22 cellular contexts compared by ENCODE assay signal in the genomic region with DNA sequence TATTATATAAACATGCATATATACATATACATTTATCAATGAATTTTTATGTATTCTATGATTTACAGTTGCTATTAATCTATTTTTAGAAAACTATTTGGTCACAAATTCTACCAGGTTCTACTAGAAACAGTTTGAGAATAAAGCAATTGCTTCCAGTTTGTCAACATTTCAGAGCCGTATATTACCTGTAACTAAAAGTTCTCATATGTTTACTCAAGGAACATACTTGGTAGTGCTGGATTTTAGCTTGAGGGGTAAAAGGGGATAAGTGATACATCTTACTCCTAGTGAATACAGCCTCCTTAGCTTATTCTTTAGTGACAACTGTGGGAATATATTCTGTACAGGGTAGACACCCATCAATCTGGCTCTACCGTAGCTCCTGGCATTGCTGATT.
DNase-seq lines count a peak whose midpoint lies in the region; ATAC-seq, FAIRE-seq and TF ChIP-seq lines count a peak whose summit lies in the region.
"Had no signal": no experiment of that assay in that cellular context is flagged by ENCODE, and none has a peak within 500 bp of the region (broad histone marks: within the 10 kb centered on the region; RNA-seq: fewer than 3 reads in every experiment).

No MANE protein-coding gene starts in this region.

- no peaks in the 10 kb centered on the region for H3K4me1 Mint-ChIP-seq in activated naive CD8-positive, alpha-beta T cell treated with anti-CD3 and anti-CD28 coated beads for 36 hours
- H3K4me1 Mint-ChIP-seq: B cell had no signal

- DNase-seq in LNCaP clone FGC (ENCODE audit: low read depth), result peak; percentile 86
- DNase-seq in pancreas, result no peak
- no peak for DNase-seq in COLO668 (lab: John Stamatoyannopoulos, UW; ENCODE audit: unreplicated experiment)
- DNase-seq in activated naive CD8-positive, alpha-beta T cell treated with anti-CD3 and anti-CD28 coated beads for 36 hours, result no peak
- DNase-seq: AML-193; CD4-positive, alpha-beta T cell; CD8-positive, alpha-beta T cell; COR-L47; DMS 273 treated with DMSO at 0.1 percent for 48 hours; DMS153; DMS53; DMS79; DND-41; EL; GDM1 had no signal

- 52 to 60% methylated on average over 2 of the region's 2 CpGs for WGBS in pancreas, 2 donors

- no peaks in the 10 kb centered on the region for H3K27me3 Mint-ChIP-seq in activated naive CD8-positive, alpha-beta T cell treated with anti-CD3 and anti-CD28 coated beads for 36 hours
- H3K27me3 Mint-ChIP-seq: B cell; CD4-positive, alpha-beta T cell had no signal

- H3K4me3 ChIP-seq in LNCaP clone FGC (ENCODE audit: low read depth, low read length) (no peak overlapping the region), pancreas (no peak overlapping the region)
- H3K4me3 ChIP-seq: A549; BLaER1 treated with 17β-estradiol and CSF1 and Interleukin-3, amounts not matched to agents 10 nM and 100 nM; GM12878 had no signal

- peak; percentile 6 for FAIRE-seq in A204.1 (lab: Jason Lieb, UNC)
- FAIRE-seq in pancreas (lab: Jason Lieb, UNC), result peak; percentile 66
- FAIRE-seq: A549, GM12878 had no signal

- no peak overlapping the region for H3K27ac Mint-ChIP-seq in activated naive CD8-positive, alpha-beta T cell treated with anti-CD3 and anti-CD28 coated beads for 36 hours
- H3K27ac Mint-ChIP-seq: B cell; CD4-positive, alpha-beta T cell; CD8-positive, alpha-beta T cell had no signal

- H3K36me3 Mint-ChIP-seq in activated naive CD8-positive, alpha-beta T cell treated with anti-CD3 and anti-CD28 coated beads for 36 hours, result no peaks in the 10 kb centered on the region
- H3K36me3 Mint-ChIP-seq: CD8-positive, alpha-beta T cell had no signal

- H3K4me1 ChIP-seq in pancreas, result no peaks in the 10 kb centered on the region
- H3K4me1 ChIP-seq: A549 had no signal

- no peak overlapping the region for H3K27ac ChIP-seq in pancreas
- H3K27ac ChIP-seq: A549; BLaER1 treated with 17β-estradiol and CSF1 and Interleukin-3, amounts not matched to agents 10 nM and 100 nM; C4-2B had no signal

- intact Hi-C loops in pancreas (cut with DNase I), result no loop called here

- no peaks in the 10 kb centered on the region for H3K36me3 ChIP-seq in pancreas
- H3K36me3 ChIP-seq: BLaER1 treated with 17β-estradiol and CSF1 and Interleukin-3, amounts not matched to agents 10 nM and 100 nM had no signal

- no peaks in the 10 kb centered on the region for H3K9me3 ChIP-seq in pancreas
- H3K9me3 ChIP-seq: A549; BLaER1 treated with 17β-estradiol and CSF1 and Interleukin-3, amounts not matched to agents 10 nM and 100 nM had no signal

- ATAC-seq in pancreas, result no peak
- no peak for ATAC-seq in GM18858 (IDR thresholded peaks at IDR 0.05; ENCODE audit: unreplicated experiment)
- ATAC-seq: A549; CD8-positive, alpha-beta T cell; GM12878 had no signal

- H3K4me3 Mint-ChIP-seq in activated naive CD8-positive, alpha-beta T cell treated with anti-CD3 and anti-CD28 coated beads for 36 hours, result no peak overlapping the region
- H3K4me3 Mint-ChIP-seq: B cell; CD4-positive, alpha-beta T cell; CD8-positive, alpha-beta T cell had no signal

- TF ChIP-seq CTCF in LNCaP clone FGC (IDR thresholded peaks at IDR 0.05; ENCODE audit: control insufficient read depth, extremely low read depth, insufficient read depth) (no peak), pancreas (IDR thresholded peaks at IDR 0.05) (no peak)

- H3K9me3 Mint-ChIP-seq in activated naive CD8-positive, alpha-beta T cell treated with anti-CD3 and anti-CD28 coated beads for 36 hours, result peaks cover 1% of the 10 kb centered on the region
- H3K9me3 Mint-ChIP-seq: CD4-positive, alpha-beta T cell had no signal

- no peaks in the 10 kb centered on the region for H3K27me3 ChIP-seq in pancreas
- H3K27me3 ChIP-seq: BLaER1 treated with 17β-estradiol and CSF1 and Interleukin-3, amounts not matched to agents 10 nM and 100 nM had no signal
